ENCODE assay signal across 34 cellular contexts in the genomic region with DNA sequence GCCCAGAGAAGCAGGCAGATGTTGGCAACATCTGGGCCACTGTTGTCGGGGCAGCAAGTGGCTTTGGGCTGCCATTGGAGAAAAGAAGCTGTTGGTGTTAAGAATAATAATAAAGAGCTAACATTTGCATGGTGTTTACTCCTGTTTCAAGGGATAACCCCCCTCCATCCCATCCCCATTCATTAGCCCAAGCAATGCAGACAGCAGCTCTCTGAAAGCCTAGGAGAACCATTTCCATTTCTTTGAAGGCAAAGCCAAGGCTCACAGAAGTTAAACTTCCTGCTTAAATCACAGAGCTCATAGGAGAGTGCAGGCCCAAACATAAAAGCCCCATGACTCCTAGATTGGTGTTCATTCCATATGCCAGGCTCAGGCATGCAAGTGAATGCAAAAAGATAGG.
"Had no signal": no experiment of that assay in that cellular context is flagged by ENCODE, and none has a peak within 500 bp of the region (broad histone marks: within the 10 kb centered on the region; RNA-seq: fewer than 3 reads in every experiment).

No MANE protein-coding gene starts in this region.

- H3K27ac ChIP-seq: ascending aorta, cardiac muscle cell, WERI-Rb-1 had no signal

- H3K4me3 Mint-ChIP-seq: activated B cell treated with CpG ODN at 0.5 μM for 24 hours; activated CD4-positive, alpha-beta memory T cell treated with anti-CD3 and anti-CD28 coated beads for 36 hours; activated CD4-positive, alpha-beta T cell treated with anti-CD3 and anti-CD28 coated beads, Interleukin-2, amount 10 ng/mL, durations not matched to agents 24 days and 14 days; activated CD8-positive, alpha-beta T cell treated with anti-CD3 and anti-CD28 coated beads for 36 hours; activated naive CD4-positive, alpha-beta T cell treated with anti-CD3 and anti-CD28 coated beads, Interleukin-2, amount 10 ng/mL, durations not matched to agents 7 days and 5 days; activated naive CD4-positive, alpha-beta T cell treated with anti-CD3 and anti-CD28 coated beads, Interleukin-2, amount 50 U/mL, for 24 hours; activated naive CD8-positive, alpha-beta T cell; activated naive CD8-positive, alpha-beta T cell treated with anti-CD3 and anti-CD28 coated beads, Interleukin-2, amount 10 ng/mL, durations not matched to agents 7 days and 5 days; activated naive CD8-positive, alpha-beta T cell treated with anti-CD3 and anti-CD28 coated beads, Interleukin-2, amount 50 U/mL, for 24 hours; brain; central memory CD8-positive, alpha-beta T cell; T-helper 1 cell treated with Interleukin-12 subunit alpha and Interleukin-12 subunit beta and Interleukin-4 antibody, amounts not matched to agents 30 μg/mL and 1 μg/mL, for 36 hours; T-helper 2 cell treated with Interferon-gamma antibody and Interleukin-4, amounts not matched to agents 5 μg/mL and 100 μg/mL, for 36 hours had no signal

- H3K27ac Mint-ChIP-seq: activated B cell treated with CpG ODN at 0.5 μM for 24 hours; activated CD4-positive, alpha-beta memory T cell treated with anti-CD3 and anti-CD28 coated beads for 36 hours; activated CD4-positive, alpha-beta T cell treated with anti-CD3 and anti-CD28 coated beads, Interleukin-2, amount 10 ng/mL, durations not matched to agents 24 days and 14 days; activated CD8-positive, alpha-beta T cell treated with anti-CD3 and anti-CD28 coated beads for 36 hours; activated naive CD4-positive, alpha-beta T cell treated with anti-CD3 and anti-CD28 coated beads, Interleukin-2, amount 10 ng/mL, durations not matched to agents 7 days and 5 days; activated naive CD4-positive, alpha-beta T cell treated with anti-CD3 and anti-CD28 coated beads, Interleukin-2, amount 50 U/mL, for 24 hours; activated naive CD8-positive, alpha-beta T cell; activated naive CD8-positive, alpha-beta T cell treated with anti-CD3 and anti-CD28 coated beads, Interleukin-2, amount 10 ng/mL, durations not matched to agents 7 days and 5 days; activated naive CD8-positive, alpha-beta T cell treated with anti-CD3 and anti-CD28 coated beads, Interleukin-2, amount 50 U/mL, for 24 hours; activated T-helper 2 cell treated with anti-CD3 and anti-CD28 coated beads, Interferon-gamma antibody, Interleukin-2, Interleukin-4, amounts not matched to agents 10 μg/mL and 5 μg/mL and 100 μg/mL, durations not matched to agents 14 hours and 24 hours and 36 hours; brain; T-helper 1 cell treated with Interleukin-12 subunit alpha and Interleukin-12 subunit beta and Interleukin-4 antibody, amounts not matched to agents 30 μg/mL and 1 μg/mL, for 36 hours; T-helper 2 cell treated with Interferon-gamma antibody and Interleukin-4, amounts not matched to agents 5 μg/mL and 100 μg/mL, for 36 hours had no signal

- H3K4me1 ChIP-seq: ascending aorta had no signal

- H3K4me1 Mint-ChIP-seq: activated B cell treated with CpG ODN at 0.5 μM for 24 hours; activated CD4-positive, alpha-beta T cell treated with anti-CD3 and anti-CD28 coated beads, Interleukin-2, amount 10 ng/mL, durations not matched to agents 24 days and 14 days; activated naive CD4-positive, alpha-beta T cell treated with anti-CD3 and anti-CD28 coated beads, Interleukin-2, amount 10 ng/mL, durations not matched to agents 7 days and 5 days; activated naive CD4-positive, alpha-beta T cell treated with anti-CD3 and anti-CD28 coated beads, Interleukin-2, amount 50 U/mL, for 24 hours; activated naive CD8-positive, alpha-beta T cell treated with anti-CD3 and anti-CD28 coated beads, Interleukin-2, amount 10 ng/mL, durations not matched to agents 7 days and 5 days; activated naive CD8-positive, alpha-beta T cell treated with anti-CD3 and anti-CD28 coated beads, Interleukin-2, amount 50 U/mL, for 24 hours; central memory CD8-positive, alpha-beta T cell had no signal

- DNase-seq: activated B cell treated with CpG ODN at 0.5 μM for 24 hours; activated CD4-positive, alpha-beta memory T cell treated with anti-CD3 and anti-CD28 coated beads for 36 hours; activated CD4-positive, alpha-beta T cell treated with anti-CD3 and anti-CD28 coated beads for 4 hours; activated CD4-positive, alpha-beta T cell treated with anti-CD3 and anti-CD28 coated beads, Interleukin-2, amount 10 ng/mL, durations not matched to agents 24 days and 14 days; activated CD4-positive, alpha-beta T cell treated with anti-CD3 and anti-CD28 coated beads, Interleukin-2, amount 50 U/mL, for 1 hour; activated CD4-positive, alpha-beta T cell treated with anti-CD3 and anti-CD28 coated beads, Interleukin-2, amount 50 U/mL, for 4 hours; activated CD4-positive, CD25-positive, alpha-beta regulatory T cell treated with anti-CD3 and anti-CD28 coated beads, Interleukin-2, amount 50 U/mL, for 72 hours; activated CD8-positive, alpha-beta memory T cell treated with anti-CD3 and anti-CD28 coated beads, Interleukin-2, amount 50 U/mL, for 4 hours; activated CD8-positive, alpha-beta T cell treated with anti-CD3 and anti-CD28 coated beads for 36 hours; activated effector memory CD4-positive, alpha-beta T cell treated with Interleukin-2 at 50 U/mL for 16 hours; activated gamma-delta T cell; activated naive CD4-positive, alpha-beta T cell treated with anti-CD3 and anti-CD28 coated beads, Interleukin-2, amount 10 ng/mL, durations not matched to agents 7 days and 5 days; activated naive CD4-positive, alpha-beta T cell treated with Interleukin-2 at 50 U/mL for 16 hours; activated naive CD8-positive, alpha-beta T cell treated with anti-CD3 and anti-CD28 coated beads, Interleukin-2, amount 10 ng/mL, durations not matched to agents 7 days and 5 days; activated naive CD8-positive, alpha-beta T cell treated with anti-CD3 and anti-CD28 coated beads, Interleukin-2, amount 50 U/mL, for 24 hours; activated T-cell treated with anti-CD3 and anti-CD28 coated beads for 4 hours; activated T-cell treated with anti-CD3 and anti-CD28 coated beads, Interleukin-2, amount 50 U/mL, for 1 hour; activated T-cell treated with anti-CD3 and anti-CD28 coated beads, Interleukin-2, amount 50 U/mL, for 48 hours; amygdala; anterior cingulate cortex; caudate nucleus; T-helper 1 cell; T-helper 2 cell; T-helper 9 cell; WERI-Rb-1 had no signal

- ATAC-seq: activated CD8-positive, alpha-beta T cell treated with anti-CD3 and anti-CD28 coated beads for 36 hours; activated naive CD8-positive, alpha-beta T cell treated with anti-CD3 and anti-CD28 coated beads, Interleukin-2, amount 50 U/mL, for 24 hours had no signal

- H3K27me3 Mint-ChIP-seq: activated B cell treated with CpG ODN at 0.5 μM for 24 hours; activated CD4-positive, alpha-beta memory T cell treated with anti-CD3 and anti-CD28 coated beads for 36 hours; activated CD4-positive, alpha-beta T cell treated with anti-CD3 and anti-CD28 coated beads, Interleukin-2, amount 10 ng/mL, durations not matched to agents 24 days and 14 days; activated CD8-positive, alpha-beta T cell treated with anti-CD3 and anti-CD28 coated beads for 36 hours; activated naive CD4-positive, alpha-beta T cell treated with anti-CD3 and anti-CD28 coated beads, Interleukin-2, amount 10 ng/mL, durations not matched to agents 7 days and 5 days; activated naive CD8-positive, alpha-beta T cell; activated naive CD8-positive, alpha-beta T cell treated with anti-CD3 and anti-CD28 coated beads, Interleukin-2, amount 10 ng/mL, durations not matched to agents 7 days and 5 days; activated naive CD8-positive, alpha-beta T cell treated with anti-CD3 and anti-CD28 coated beads, Interleukin-2, amount 50 U/mL, for 24 hours; central memory CD8-positive, alpha-beta T cell had no signal

- H3K4me3 ChIP-seq: ascending aorta, cardiac muscle cell had no signal

- H3K9me3 Mint-ChIP-seq: activated B cell treated with CpG ODN at 0.5 μM for 24 hours; activated CD4-positive, alpha-beta T cell treated with anti-CD3 and anti-CD28 coated beads, Interleukin-2, amount 10 ng/mL, durations not matched to agents 24 days and 14 days; activated CD8-positive, alpha-beta T cell treated with anti-CD3 and anti-CD28 coated beads for 36 hours; activated naive CD8-positive, alpha-beta T cell treated with anti-CD3 and anti-CD28 coated beads, Interleukin-2, amount 10 ng/mL, durations not matched to agents 7 days and 5 days; activated naive CD8-positive, alpha-beta T cell treated with anti-CD3 and anti-CD28 coated beads, Interleukin-2, amount 50 U/mL, for 24 hours; activated T-helper 2 cell treated with anti-CD3 and anti-CD28 coated beads, Interferon-gamma antibody, Interleukin-2, Interleukin-4, amounts not matched to agents 10 μg/mL and 5 μg/mL and 100 μg/mL, durations not matched to agents 14 hours and 24 hours and 36 hours; brain; T-helper 1 cell treated with Interleukin-12 subunit alpha and Interleukin-12 subunit beta and Interleukin-4 antibody, amounts not matched to agents 30 μg/mL and 1 μg/mL, for 36 hours; T-helper 2 cell treated with Interferon-gamma antibody and Interleukin-4, amounts not matched to agents 5 μg/mL and 100 μg/mL, for 36 hours had no signal

- H3K36me3 ChIP-seq: ascending aorta, cardiac muscle cell had no signal

- H3K36me3 Mint-ChIP-seq: activated CD4-positive, alpha-beta memory T cell treated with anti-CD3 and anti-CD28 coated beads for 36 hours; activated naive CD4-positive, alpha-beta T cell treated with anti-CD3 and anti-CD28 coated beads, Interleukin-2, amount 10 ng/mL, durations not matched to agents 7 days and 5 days; activated naive CD4-positive, alpha-beta T cell treated with anti-CD3 and anti-CD28 coated beads, Interleukin-2, amount 50 U/mL, for 24 hours; activated naive CD8-positive, alpha-beta T cell; activated naive CD8-positive, alpha-beta T cell treated with anti-CD3 and anti-CD28 coated beads, Interleukin-2, amount 10 ng/mL, durations not matched to agents 7 days and 5 days; brain had no signal

- H3K27me3 ChIP-seq: ascending aorta, cardiac muscle cell had no signal

- H3K9me3 ChIP-seq: ascending aorta had no signal
